ENCODE assay signal across 12 cellular contexts in the genomic region with DNA sequence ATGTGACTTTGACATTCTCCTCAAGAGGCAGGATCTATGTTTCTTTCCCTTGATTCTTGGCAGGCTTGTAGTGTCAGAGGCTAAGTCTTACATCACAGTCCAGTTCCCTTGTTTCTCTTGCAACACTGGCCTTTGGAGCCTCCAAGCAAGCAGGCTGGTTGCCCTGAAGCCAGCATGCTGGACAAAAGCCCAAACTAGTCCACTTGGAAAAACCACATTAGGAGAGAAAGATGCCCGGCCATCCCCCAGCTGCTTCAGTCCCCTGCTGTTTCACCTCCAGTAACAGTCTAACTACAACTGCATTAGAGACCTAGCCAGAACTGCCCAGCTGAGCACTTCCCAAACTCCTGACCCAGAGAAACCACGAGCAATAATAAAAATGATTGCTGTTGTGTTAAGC.
DNase-seq lines count a peak whose midpoint lies in the region; ATAC-seq, FAIRE-seq and TF ChIP-seq lines count a peak whose summit lies in the region.
"Had no signal": no experiment of that assay in that cellular context is flagged by ENCODE, and none has a peak within 500 bp of the region (broad histone marks: within the 10 kb centered on the region; RNA-seq: fewer than 3 reads in every experiment).

No MANE protein-coding gene starts in this region.

- FAIRE-seq in keratinocyte (lab: Jason Lieb, UNC), result peak; percentile 60

- TF ChIP-seq CTCF in HFFc6 (IDR thresholded peaks at IDR 0.05), result no peak
- TF ChIP-seq CTCF in brain microvascular endothelial cell (IDR thresholded peaks at IDR 0.05; ENCODE audit: low read depth, low read length, missing control alignments), result no peak
- TF ChIP-seq CTCF in keratinocyte (optimal IDR thresholded peaks at IDR 0.05 in 1 of 3, IDR thresholded peaks at IDR 0.05 in 1 of 3, conservative IDR thresholded peaks at IDR 0.05 in 1 of 3; ENCODE audit: extremely low read depth in 1 of 3, insufficient read depth in 2 of 3, low read length in 3 of 3), result no peak
- no peak for TF ChIP-seq CTCF in thoracic aorta (IDR thresholded peaks at IDR 0.05)

- H3K9me3 Mint-ChIP-seq in HFFc6, result peaks cover 9% of the 10 kb centered on the region
- no peaks in the 10 kb centered on the region for H3K9me3 Mint-ChIP-seq in effector memory CD8-positive, alpha-beta T cell
- H3K9me3 Mint-ChIP-seq: neural crest cell had no signal

- peaks cover 46% of the 10 kb centered on the region for H3K4me1 Mint-ChIP-seq in HFFc6 (ENCODE audit: low read depth)
- no peaks in the 10 kb centered on the region for H3K4me1 Mint-ChIP-seq in effector memory CD8-positive, alpha-beta T cell (ENCODE audit: low read depth in 2 of 2)
- H3K4me1 Mint-ChIP-seq: neural crest cell had no signal

- no peaks in the 10 kb centered on the region for H3K9me1 ChIP-seq in keratinocyte (ENCODE audit: control insufficient read depth, extremely low read depth, insufficient read depth, low read length)

- H3K27ac ChIP-seq in brain microvascular endothelial cell (no peak overlapping the region), keratinocyte (ENCODE audit: control insufficient read depth, insufficient read depth, low read length) (no peak overlapping the region), thoracic aorta (peak overlapping the region; percentile 2 to 39)
- H3K27ac ChIP-seq: esophagus muscularis mucosa had no signal

- no peaks in the 10 kb centered on the region for H3K4me1 ChIP-seq in keratinocyte (ENCODE audit: control insufficient read depth, extremely low read depth, insufficient read depth, low read length)
- peaks cover 3 to 12% of the 10 kb centered on the region in 2 donors for H3K4me1 ChIP-seq in thoracic aorta (ENCODE audit: control insufficient read depth in 1 of 2, low read depth in 2 of 2)

- dilution Hi-C loops in keratinocyte (cut with MboI; ENCODE audit: extremely low pct_ligation_motif_present, low sequenced_read_pairs), result no loop called here

- peak; percentile 75 for DNase-seq in HFFc6
- DNase-seq in brain microvascular endothelial cell, result peak; percentile 64
- DNase-seq in keratinocyte (ENCODE audit: low read depth, low spot score), result no peak
- no peak for DNase-seq in thoracic aorta (ENCODE audit: low spot score)
- no peak for DNase-seq in effector memory CD8-positive, alpha-beta T cell
- DNase-seq in HT-29 (ENCODE audit: low spot score), result no peak
- DNase-seq: activated effector memory CD4-positive, alpha-beta T cell treated with anti-CD3 and anti-CD28 coated beads, Interleukin-2, amount 50 U/mL, for 16 hours; NCI-H345; T-helper 9 cell had no signal

- H4K20me1 ChIP-seq in keratinocyte (ENCODE audit: control insufficient read depth, extremely low read depth, insufficient read depth, low read length), result no peaks in the 10 kb centered on the region

- peaks cover 31% of the 10 kb centered on the region for H3K36me3 Mint-ChIP-seq in HFFc6 (ENCODE audit: low read depth)
- no peaks in the 10 kb centered on the region for H3K36me3 Mint-ChIP-seq in effector memory CD8-positive, alpha-beta T cell (ENCODE audit: insufficient read depth)

- ATAC-seq in thoracic aorta (ENCODE audit: insufficient number of reproducible peaks, low FRiP score, low read depth) (peak; percentile 73), GM18519 (IDR thresholded peaks at IDR 0.05; ENCODE audit: low FRiP score, unreplicated experiment) (no peak)
- ATAC-seq in effector memory CD8-positive, alpha-beta T cell (replicated peaks), result no peak

- H3K9me3 ChIP-seq in keratinocyte (ENCODE audit: control insufficient read depth, low read depth, low read length), result no peaks in the 10 kb centered on the region
- no peaks in the 10 kb centered on the region for H3K9me3 ChIP-seq in thoracic aorta
- H3K9me3 ChIP-seq: esophagus muscularis mucosa had no signal

- H3K27ac Mint-ChIP-seq in HFFc6, result peak overlapping the region; percentile 61
- H3K27ac Mint-ChIP-seq in effector memory CD8-positive, alpha-beta T cell, result no peak overlapping the region

- H3K4me2 ChIP-seq in keratinocyte (ENCODE audit: control insufficient read depth, extremely low read depth, insufficient read depth, low read depth, low read length), result no peak overlapping the region

- in situ Hi-C loops in brain microvascular endothelial cell (cut with HindIII; ENCODE audit: low pct_ligation_motif_present, low sequenced_read_pairs), result no loop called here

- no peaks in the 10 kb centered on the region for H3K36me3 ChIP-seq in brain microvascular endothelial cell (replicated peaks)
- H3K36me3 ChIP-seq in keratinocyte (ENCODE audit: control insufficient read depth in 2 of 2, extremely low read depth in 1 of 2, insufficient read depth in 2 of 2, low read length in 2 of 2), result peaks cover 0 to 4% of the 10 kb centered on the region in 2 experiments
- no peaks in the 10 kb centered on the region for H3K36me3 ChIP-seq in thoracic aorta
- H3K36me3 ChIP-seq: esophagus muscularis mucosa had no signal

- H3K27me3 ChIP-seq in brain microvascular endothelial cell (replicated peaks) (no peaks in the 10 kb centered on the region), keratinocyte (ENCODE audit: control insufficient read depth, extremely low read depth, insufficient read depth, low read length) (no peaks in the 10 kb centered on the region), thoracic aorta (replicated peaks; ENCODE audit: insufficient read depth) (no peaks in the 10 kb centered on the region)
- H3K27me3 ChIP-seq: esophagus muscularis mucosa had no signal

- no peak overlapping the region for H2AFZ ChIP-seq in keratinocyte (ENCODE audit: control insufficient read depth, low read length)

- H3K79me2 ChIP-seq in keratinocyte (ENCODE audit: control insufficient read depth, insufficient read depth, low read length), result no peaks in the 10 kb centered on the region

- no peak overlapping the region for H3K4me3 Mint-ChIP-seq in HFFc6
- no peak overlapping the region for H3K4me3 Mint-ChIP-seq in effector memory CD8-positive, alpha-beta T cell
- H3K4me3 Mint-ChIP-seq: neural crest cell had no signal

- H3K4me3 ChIP-seq in brain microvascular endothelial cell (ENCODE audit: low read depth, low read length) (no peak overlapping the region), keratinocyte (ENCODE audit: control insufficient read depth in 2 of 3, extremely low read depth in 1 of 3, insufficient read depth in 2 of 3, low read depth in 1 of 3, low read length in 3 of 3) (no peak overlapping the region), thoracic aorta (peak overlapping the region; percentile 13)
- H3K4me3 ChIP-seq: esophagus muscularis mucosa had no signal

- H3K9ac ChIP-seq in keratinocyte (ENCODE audit: control insufficient read depth, extremely low read depth, insufficient read depth, low read length), result no peak overlapping the region

- no peaks in the 10 kb centered on the region for H3K27me3 Mint-ChIP-seq in HFFc6 (ENCODE audit: insufficient read depth)
- H3K27me3 Mint-ChIP-seq in effector memory CD8-positive, alpha-beta T cell, result no peaks in the 10 kb centered on the region

Comparison
In these comparisons a context has a peak if more than half of its experiments do, and no peak if none do; other contexts are left out.
1. DNase-seq: peak in HFFc6 (single experiment) and brain microvascular endothelial cell (single experiment); none in keratinocyte (single experiment), thoracic aorta (single experiment), effector memory CD8-positive, alpha-beta T cell (0 of 3) and HT-29 (single experiment).
2. H3K27ac ChIP-seq: peak in thoracic aorta (2 of 2); none in brain microvascular endothelial cell (single experiment) and keratinocyte (single experiment).